Comparison of ENCODE assay signal across 19 cellular contexts in the genomic region with DNA sequence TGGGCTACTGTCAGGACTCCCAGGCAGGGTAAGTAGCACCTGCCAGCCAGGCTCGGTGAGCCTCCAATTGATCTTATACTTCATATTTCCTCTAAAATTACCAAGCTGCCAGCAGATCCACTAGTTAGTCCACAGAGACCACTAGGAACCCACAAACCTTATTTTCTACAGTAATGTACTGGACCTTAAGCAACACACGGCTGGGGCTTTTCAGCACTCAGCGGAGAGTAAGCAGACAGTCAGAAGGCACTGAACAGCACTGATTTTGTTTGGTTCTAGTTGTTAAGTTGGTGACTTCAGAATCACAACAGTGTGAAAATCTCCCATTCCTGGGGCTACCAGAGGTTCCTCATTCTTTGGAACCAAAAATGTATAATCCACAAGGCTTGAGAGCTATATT. TPM values are rescaled to one million over a fixed set of nuclear protein-coding genes. Genes with fewer than 3 reads are reported as not detected.
DNase-seq lines count a peak whose midpoint lies in the region; ATAC-seq and TF ChIP-seq lines count a peak whose summit lies in the region.
"Had no signal": no experiment of that assay in that cellular context is flagged by ENCODE, and none has a peak within 500 bp of the region (broad histone marks: within the 10 kb centered on the region; RNA-seq: fewer than 3 reads in every experiment).

No MANE protein-coding gene starts in this region.

- intact Hi-C loops in left ventricle myocardium inferior (cut with micrococcal nuclease), result no loop called here

- no peak overlapping the region for H3K9ac ChIP-seq in subcutaneous abdominal adipose tissue (ENCODE audit: low read length in 5 of 5)

- H3K27me3 Mint-ChIP-seq in activated naive CD8-positive, alpha-beta T cell treated with anti-CD3 and anti-CD28 coated beads, Interleukin-2, amount 10 ng/mL, durations not matched to agents 7 days and 5 days, result peaks cover 4% of the 10 kb centered on the region
- peaks cover 2% of the 10 kb centered on the region for H3K27me3 Mint-ChIP-seq in activated naive CD8-positive, alpha-beta T cell treated with anti-CD3 and anti-CD28 coated beads, Interleukin-2, amount 50 U/mL, for 24 hours

- H3K4me1 ChIP-seq in Peyer's patch (no peaks in the 10 kb centered on the region), left ventricle myocardium inferior (peaks cover 22% of the 10 kb centered on the region), subcutaneous abdominal adipose tissue (ENCODE audit: control insufficient read depth in 5 of 5, insufficient read depth in 5 of 5, low read length in 5 of 5) (peaks cover 0 to 20% (median 9%) of the 10 kb centered on the region in 5 donors)
- H3K4me1 ChIP-seq: adrenal gland, uterus had no signal

- no peak overlapping the region for H3K4me3 Mint-ChIP-seq in activated naive CD8-positive, alpha-beta T cell treated with anti-CD3 and anti-CD28 coated beads, Interleukin-2, amount 10 ng/mL, durations not matched to agents 7 days and 5 days
- no peak overlapping the region for H3K4me3 Mint-ChIP-seq in activated naive CD8-positive, alpha-beta T cell treated with anti-CD3 and anti-CD28 coated beads, Interleukin-2, amount 50 U/mL, for 24 hours
- H3K4me3 Mint-ChIP-seq: activated T-cell treated with anti-CD3 and anti-CD28 coated beads, Interleukin-2, amount 50 U/mL, for 24 hours; central memory CD8-positive, alpha-beta T cell; effector memory CD8-positive, alpha-beta T cell; nephron progenitor cell had no signal

- H3K36me3 Mint-ChIP-seq in activated naive CD8-positive, alpha-beta T cell treated with anti-CD3 and anti-CD28 coated beads, Interleukin-2, amount 10 ng/mL, durations not matched to agents 7 days and 5 days, result no peaks in the 10 kb centered on the region
- no peaks in the 10 kb centered on the region for H3K36me3 Mint-ChIP-seq in activated naive CD8-positive, alpha-beta T cell treated with anti-CD3 and anti-CD28 coated beads, Interleukin-2, amount 50 U/mL, for 24 hours (ENCODE audit: low read depth)

- POLR2A ChIA-PET in activated naive CD8-positive, alpha-beta T cell treated with anti-CD3 and anti-CD28 coated beads, Interleukin-2, amount 10 ng/mL, durations not matched to agents 7 days and 5 days (lab: Charles Lee), result interaction anchor here (1.6 kb wide), 1 partner anchor 14 kb away, joined by 4 read pairs; no protein-coding TSS in a partner anchor

- no peak overlapping the region for H3K4me3 ChIP-seq in Peyer's patch
- peak overlapping the region; percentile 17 for H3K4me3 ChIP-seq in left ventricle myocardium inferior
- peak overlapping the region in 3 of 5 donors; percentile 16 to 50 (median 26) for H3K4me3 ChIP-seq in subcutaneous abdominal adipose tissue (ENCODE audit: low read depth in 1 of 5, low read length in 5 of 5)
- H3K4me3 ChIP-seq: adrenal gland had no signal

- H3K9me3 ChIP-seq in Peyer's patch, result no peaks in the 10 kb centered on the region
- H3K9me3 ChIP-seq in left ventricle myocardium inferior (replicated peaks), result no peaks in the 10 kb centered on the region
- H3K9me3 ChIP-seq in subcutaneous abdominal adipose tissue (ENCODE audit: control insufficient read depth in 5 of 5, low read length in 5 of 5), result no peaks in the 10 kb centered on the region
- H3K9me3 ChIP-seq: adrenal gland, uterus had no signal

- no peaks in the 10 kb centered on the region for H3K9me3 Mint-ChIP-seq in activated naive CD8-positive, alpha-beta T cell treated with anti-CD3 and anti-CD28 coated beads, Interleukin-2, amount 10 ng/mL, durations not matched to agents 7 days and 5 days
- H3K9me3 Mint-ChIP-seq in activated naive CD8-positive, alpha-beta T cell treated with anti-CD3 and anti-CD28 coated beads, Interleukin-2, amount 50 U/mL, for 24 hours, result no peaks in the 10 kb centered on the region
- H3K9me3 Mint-ChIP-seq: activated T-cell treated with anti-CD3 and anti-CD28 coated beads, Interleukin-2, amount 50 U/mL, for 24 hours; central memory CD8-positive, alpha-beta T cell; effector memory CD8-positive, alpha-beta T cell; nephron progenitor cell had no signal

- ATAC-seq in activated naive CD8-positive, alpha-beta T cell treated with anti-CD3 and anti-CD28 coated beads, Interleukin-2, amount 10 ng/mL, durations not matched to agents 7 days and 5 days (ENCODE audit: low read depth), result peak; percentile 10
- no peak for ATAC-seq in activated naive CD8-positive, alpha-beta T cell treated with anti-CD3 and anti-CD28 coated beads, Interleukin-2, amount 50 U/mL, for 24 hours
- ATAC-seq: effector memory CD8-positive, alpha-beta T cell had no signal

- H3K27me3 ChIP-seq in Peyer's patch (no peaks in the 10 kb centered on the region), left ventricle myocardium inferior (ENCODE audit: low read depth) (no peaks in the 10 kb centered on the region), subcutaneous abdominal adipose tissue (ENCODE audit: control insufficient read depth in 5 of 5, insufficient read depth in 4 of 5, low read length in 5 of 5) (peaks cover 0 to 10% (median 3%) of the 10 kb centered on the region in 5 donors)
- H3K27me3 ChIP-seq: adrenal gland, uterus had no signal

- TF ChIP-seq POLR2A in Peyer's patch (IDR thresholded peaks at IDR 0.05), result no peak

- peaks cover 9% of the 10 kb centered on the region for H3K4me1 Mint-ChIP-seq in activated naive CD8-positive, alpha-beta T cell treated with anti-CD3 and anti-CD28 coated beads, Interleukin-2, amount 10 ng/mL, durations not matched to agents 7 days and 5 days
- no peaks in the 10 kb centered on the region for H3K4me1 Mint-ChIP-seq in activated naive CD8-positive, alpha-beta T cell treated with anti-CD3 and anti-CD28 coated beads, Interleukin-2, amount 50 U/mL, for 24 hours
- H3K4me1 Mint-ChIP-seq: central memory CD8-positive, alpha-beta T cell had no signal

- DNase-seq in activated naive CD8-positive, alpha-beta T cell treated with anti-CD3 and anti-CD28 coated beads, Interleukin-2, amount 10 ng/mL, durations not matched to agents 7 days and 5 days, result no peak
- DNase-seq in activated naive CD8-positive, alpha-beta T cell treated with anti-CD3 and anti-CD28 coated beads, Interleukin-2, amount 50 U/mL, for 24 hours, result no peak
- DNase-seq in Peyer's patch (no peak), left ventricle myocardium inferior (no peak), GM19238 (ENCODE audit: insufficient read length, low spot score) (no peak)
- DNase-seq in activated CD4-positive, alpha-beta T cell treated with anti-CD3 and anti-CD28 coated beads for 1 hour, result no peak
- DNase-seq in stimulated activated CD4-positive, alpha-beta T cell treated with anti-CD3 and anti-CD28 coated beads, Interleukin-1b, Interleukin-23, amount 100 ng/mL, for 48 hours, result no peak
- DNase-seq: activated CD4-positive, alpha-beta T cell treated with anti-CD3 and anti-CD28 coated beads for 4 hours; activated T-cell treated with anti-CD3 and anti-CD28 coated beads, Interleukin-2, amount 50 U/mL, for 24 hours; effector memory CD8-positive, alpha-beta T cell; GF-D8; NCI-H1417 treated with DMSO at 0.1 percent for 48 hours; NCI-H2227 treated with DMSO at 0.1 percent for 48 hours; nephron progenitor cell; stimulated activated CD4-positive, alpha-beta T cell treated with anti-CD3 and anti-CD28 coated beads, Interleukin-4, amount 100 ng/mL, for 4 hours had no signal

- H3K36me3 ChIP-seq in Peyer's patch (no peaks in the 10 kb centered on the region), left ventricle myocardium inferior (no peaks in the 10 kb centered on the region), subcutaneous abdominal adipose tissue (ENCODE audit: control insufficient read depth in 5 of 5, insufficient read depth in 5 of 5, low read length in 5 of 5) (no peaks in the 10 kb centered on the region)
- H3K36me3 ChIP-seq: adrenal gland, uterus had no signal

- TF ChIP-seq CTCF in Peyer's patch (IDR thresholded peaks at IDR 0.05) (no peak), left ventricle myocardium inferior (IDR thresholded peaks at IDR 0.05; ENCODE audit: borderline replicate concordance) (no peak)

- H3K27ac ChIP-seq in Peyer's patch (peak overlapping the region in 3 of 4 donors; percentile 7 to 39 (median 13)), left ventricle myocardium inferior (replicated peaks) (peak overlapping the region; percentile 44), subcutaneous abdominal adipose tissue (ENCODE audit: low read depth, low read length) (no peak overlapping the region)
- H3K27ac ChIP-seq: adrenal gland had no signal

- H3K27ac Mint-ChIP-seq in activated naive CD8-positive, alpha-beta T cell treated with anti-CD3 and anti-CD28 coated beads, Interleukin-2, amount 10 ng/mL, durations not matched to agents 7 days and 5 days, result peak overlapping the region; percentile 2
- no peak overlapping the region for H3K27ac Mint-ChIP-seq in activated naive CD8-positive, alpha-beta T cell treated with anti-CD3 and anti-CD28 coated beads, Interleukin-2, amount 50 U/mL, for 24 hours
- H3K27ac Mint-ChIP-seq: activated T-cell treated with anti-CD3 and anti-CD28 coated beads, Interleukin-2, amount 50 U/mL, for 24 hours; effector memory CD8-positive, alpha-beta T cell; nephron progenitor cell had no signal

RNA-seq across cellular contexts. Expression of gene MRPL57, which starts 56.1 kb away (rescaled TPM):
- 10 to 100 TPM; 19.1 to 20.2 TPM for total RNA-seq in activated naive CD8-positive, alpha-beta T cell treated with anti-CD3 and anti-CD28 coated beads, Interleukin-2, amount 10 ng/mL, durations not matched to agents 7 days and 5 days
- 10 to 100 TPM; 10.1 to 24.3 (median 15.5) TPM for total RNA-seq in Peyer's patch
- 24.6 TPM for total RNA-seq in left ventricle myocardium inferior

RNA-seq across cellular contexts. Expression of gene SKA3, which starts 56.2 kb away (rescaled TPM):
- 10 to 100 TPM; 26.1 to 30.9 TPM for total RNA-seq in activated naive CD8-positive, alpha-beta T cell treated with anti-CD3 and anti-CD28 coated beads, Interleukin-2, amount 10 ng/mL, durations not matched to agents 7 days and 5 days
- total RNA-seq in Peyer's patch (1 to 10 TPM; 1.1 to 6.6 (median 1.4) TPM), left ventricle myocardium inferior (0.60 TPM)

Comparison
In these comparisons a context has a peak if more than half of its experiments do, and no peak if none do; other contexts are left out.
1. H3K4me3 ChIP-seq: peak in left ventricle myocardium inferior (single experiment) and subcutaneous abdominal adipose tissue (3 of 5); none in Peyer's patch (0 of 4).